13 cellular contexts compared by ENCODE assay signal in genomic region chr15:58038426-58039106, GRCh38. TPM values are rescaled to one million over a fixed set of nuclear protein-coding genes. Genes with fewer than 3 reads are reported as not detected.
A peak's percentile ranks its signal among the peaks of the same experiment; 100 is the strongest.
DNase-seq lines count a peak whose midpoint lies in the region; ATAC-seq and TF ChIP-seq lines count a peak whose summit lies in the region.
"Had no signal": no experiment of that assay in that cellular context is flagged by ENCODE, and none has a peak within 500 bp of the region (broad histone marks: within the 10 kb centered on the region; RNA-seq: fewer than 3 reads in every experiment).

No MANE protein-coding gene starts in this region.

- H3K9me3 Mint-ChIP-seq in Calu3 (ENCODE audit: low read depth, unreplicated experiment) (no peaks in the 10 kb centered on the region), HFFc6 (no peaks in the 10 kb centered on the region)
- no peaks in the 10 kb centered on the region for H3K9me3 Mint-ChIP-seq in activated T-helper 2 cell treated with anti-CD3 and anti-CD28 coated beads, Interferon-gamma antibody, Interleukin-2, Interleukin-4, amounts not matched to agents 10 μg/mL and 5 μg/mL and 100 μg/mL, durations not matched to agents 14 hours and 24 hours and 36 hours
- H3K9me3 Mint-ChIP-seq: stimulated activated naive CD8-positive, alpha-beta T cell treated with anti-CD3 and anti-CD28 coated beads, Interleukin-15, Interleukin-2, amounts not matched to agents 100 ng/mL and 50 ng/mL, for 24 hours had no signal

- no peak overlapping the region for H3K4me3 ChIP-seq in astrocyte of the cerebellum (ENCODE audit: low read depth, low read length)
- H3K4me3 ChIP-seq in kidney epithelial cell (ENCODE audit: low read depth, low read length): no peak overlapping the region

- CTCF ChIA-PET in Calu3 (lab: Charles Lee): interaction anchor here (0.9 to 2.5 kb wide), 5 partner anchors 9 to 287 kb away, joined by 3 to 10 read pairs (median 4); partner anchors contain the start of gene ALDH1A2

- no peaks in the 10 kb centered on the region for H3K27me3 ChIP-seq in kidney epithelial cell (ENCODE audit: control insufficient read depth, insufficient read depth, low read length)

- H3K27ac Mint-ChIP-seq in Calu3 (ENCODE audit: unreplicated experiment): peak overlapping the region; percentile 78
- no peak overlapping the region for H3K27ac Mint-ChIP-seq in HFFc6
- no peak overlapping the region for H3K27ac Mint-ChIP-seq in activated T-helper 2 cell treated with anti-CD3 and anti-CD28 coated beads, Interferon-gamma antibody, Interleukin-2, Interleukin-4, amounts not matched to agents 10 μg/mL and 5 μg/mL and 100 μg/mL, durations not matched to agents 14 hours and 24 hours and 36 hours
- H3K27ac Mint-ChIP-seq: B cell; stimulated activated naive CD8-positive, alpha-beta T cell treated with anti-CD3 and anti-CD28 coated beads, Interleukin-15, Interleukin-2, amounts not matched to agents 100 ng/mL and 50 ng/mL, for 24 hours had no signal

- peak overlapping the region; percentile 52 for H3K4me3 Mint-ChIP-seq in Calu3 (ENCODE audit: low read depth, unreplicated experiment)
- H3K4me3 Mint-ChIP-seq in HFFc6: no peak overlapping the region
- H3K4me3 Mint-ChIP-seq in activated T-helper 2 cell treated with anti-CD3 and anti-CD28 coated beads, Interferon-gamma antibody, Interleukin-2, Interleukin-4, amounts not matched to agents 10 μg/mL and 5 μg/mL and 100 μg/mL, durations not matched to agents 14 hours and 24 hours and 36 hours (ENCODE audit: low read depth): no peak overlapping the region
- H3K4me3 Mint-ChIP-seq: B cell; stimulated activated naive CD8-positive, alpha-beta T cell treated with anti-CD3 and anti-CD28 coated beads, Interleukin-15, Interleukin-2, amounts not matched to agents 100 ng/mL and 50 ng/mL, for 24 hours had no signal

- H3K4me1 Mint-ChIP-seq in Calu3 (ENCODE audit: low read depth, unreplicated experiment) (peaks cover 75% of the 10 kb centered on the region), HFFc6 (ENCODE audit: low read depth) (no peaks in the 10 kb centered on the region)
- H3K4me1 Mint-ChIP-seq in activated T-helper 2 cell treated with anti-CD3 and anti-CD28 coated beads, Interferon-gamma antibody, Interleukin-2, Interleukin-4, amounts not matched to agents 10 μg/mL and 5 μg/mL and 100 μg/mL, durations not matched to agents 14 hours and 24 hours and 36 hours (ENCODE audit: low read depth): no peaks in the 10 kb centered on the region
- H3K4me1 Mint-ChIP-seq: B cell had no signal

- peaks cover 10% of the 10 kb centered on the region for H3K36me3 Mint-ChIP-seq in Calu3 (ENCODE audit: insufficient read depth, unreplicated experiment)
- no peaks in the 10 kb centered on the region for H3K36me3 Mint-ChIP-seq in HFFc6 (ENCODE audit: low read depth)
- no peaks in the 10 kb centered on the region for H3K36me3 Mint-ChIP-seq in activated T-helper 2 cell treated with anti-CD3 and anti-CD28 coated beads, Interferon-gamma antibody, Interleukin-2, Interleukin-4, amounts not matched to agents 10 μg/mL and 5 μg/mL and 100 μg/mL, durations not matched to agents 14 hours and 24 hours and 36 hours (ENCODE audit: low read depth)

- no peaks in the 10 kb centered on the region for H3K36me3 ChIP-seq in kidney epithelial cell (ENCODE audit: control insufficient read depth, insufficient read depth, low read length)

- TF ChIP-seq CTCF in Calu3 (IDR thresholded peaks at IDR 0.05; ENCODE audit: unreplicated experiment): no peak
- TF ChIP-seq CTCF in astrocyte of the cerebellum (IDR thresholded peaks at IDR 0.05; ENCODE audit: low read depth, low read length, missing control alignments): no peak
- no peak for TF ChIP-seq CTCF in kidney epithelial cell (IDR thresholded peaks at IDR 0.05; ENCODE audit: insufficient read depth, low read length, poor library complexity, severe bottlenecking)
- TF ChIP-seq CTCF in HFFc6 (IDR thresholded peaks at IDR 0.05): no peak

- intact Hi-C loops in Calu3 (cut with micrococcal nuclease; ENCODE audit: unreplicated experiment): no loop called here
- intact Hi-C loops in activated T-helper 2 cell treated with anti-CD3 and anti-CD28 coated beads, Interferon-gamma antibody, Interleukin-2, Interleukin-4, amounts not matched to agents 10 μg/mL and 5 μg/mL and 100 μg/mL, durations not matched to agents 14 hours and 24 hours and 36 hours (cut with micrococcal nuclease): no loop called here

- peak; percentile 51 for DNase-seq in Calu3
- DNase-seq in NCI-H1694 (lab: John Stamatoyannopoulos, UW): peak; percentile 64
- DNase-seq in astrocyte of the cerebellum (ENCODE audit: low read depth): peak; percentile 48
- DNase-seq in kidney epithelial cell (ENCODE audit: low read depth): peak; percentile 37
- DNase-seq in MV-4-11 (lab: John Stamatoyannopoulos, UW): no peak
- DNase-seq in HFFc6: no peak
- DNase-seq in activated T-helper 2 cell treated with anti-CD3 and anti-CD28 coated beads, Interferon-gamma antibody, Interleukin-2, Interleukin-4, amounts not matched to agents 10 μg/mL and 5 μg/mL and 100 μg/mL, durations not matched to agents 14 hours and 24 hours and 36 hours (ENCODE audit: low spot score): no peak
- DNase-seq: aorta had no signal

- no peak for ATAC-seq in HG02588 (IDR thresholded peaks at IDR 0.05; ENCODE audit: unreplicated experiment)
- ATAC-seq: HCT116, sciatic nerve had no signal

- BruUV-seq in Calu3 (replicated peaks; lab: Mats Ljungman, UMichigan): no TSS peak

- in situ Hi-C loops in astrocyte of the cerebellum (cut with HindIII; ENCODE audit: low sequenced_read_pairs): no loop called here

- H3K27me3 Mint-ChIP-seq in Calu3 (ENCODE audit: unreplicated experiment) (no peaks in the 10 kb centered on the region), HFFc6 (ENCODE audit: insufficient read depth) (no peaks in the 10 kb centered on the region)
- H3K27me3 Mint-ChIP-seq in activated T-helper 2 cell treated with anti-CD3 and anti-CD28 coated beads, Interferon-gamma antibody, Interleukin-2, Interleukin-4, amounts not matched to agents 10 μg/mL and 5 μg/mL and 100 μg/mL, durations not matched to agents 14 hours and 24 hours and 36 hours (ENCODE audit: low read depth): peaks cover 42% of the 10 kb centered on the region

RNA-seq across cellular contexts. Expression of gene ALDH1A2, which starts 26.9 kb away (rescaled TPM):
- total RNA-seq in Calu3 (2022) (219 and 231 TPM in 2 replicates), kidney epithelial cell (23.8 and 29.7 TPM in 2 replicates)
- not detected for total RNA-seq in HFFc6 (2021; fragmentation: NEBNext Ultra II Directional; extraction: Animal tissue kit (Norgen Biotek cat#: 25700))
- total RNA-seq in activated T-helper 2 cell treated with anti-CD3 and anti-CD28 coated beads, Interferon-gamma antibody, Interleukin-2, Interleukin-4, amounts not matched to agents 10 μg/mL and 5 μg/mL and 100 μg/mL, durations not matched to agents 14 hours and 24 hours and 36 hours: 1.1 and 1.2 TPM in 2 replicates
- total RNA-seq: B cell had no signal

Comparison
In these comparisons a context has a peak if more than half of its experiments do, and no peak if none do; other contexts are left out.
1. DNase-seq: peak in Calu3 (single experiment), NCI-H1694 (single experiment), astrocyte of the cerebellum (single experiment) and kidney epithelial cell (single experiment); none in MV-4-11 (single experiment), HFFc6 (single experiment) and activated T-helper 2 cell treated with anti-CD3 and anti-CD28 coated beads, Interferon-gamma antibody, Interleukin-2, Interleukin-4, amounts not matched to agents 10 μg/mL and 5 μg/mL and 100 μg/mL, durations not matched to agents 14 hours and 24 hours and 36 hours (single experiment).
2. RNA of gene ALDH1A2, which starts 26.9 kb away (total RNA-seq): 219 to 231 TPM in Calu3 and 23.8 to 29.7 TPM in kidney epithelial cell; 1.1 to 1.2 TPM in activated T-helper 2 cell treated with anti-CD3 and anti-CD28 coated beads, Interferon-gamma antibody, Interleukin-2, Interleukin-4, amounts not matched to agents 10 μg/mL and 5 μg/mL and 100 μg/mL, durations not matched to agents 14 hours and 24 hours and 36 hours and not detected in HFFc6; every median in the first group is over 10 times any median in the second.